Comparison of ENCODE assay signal across 7 cellular contexts in the genomic region with DNA sequence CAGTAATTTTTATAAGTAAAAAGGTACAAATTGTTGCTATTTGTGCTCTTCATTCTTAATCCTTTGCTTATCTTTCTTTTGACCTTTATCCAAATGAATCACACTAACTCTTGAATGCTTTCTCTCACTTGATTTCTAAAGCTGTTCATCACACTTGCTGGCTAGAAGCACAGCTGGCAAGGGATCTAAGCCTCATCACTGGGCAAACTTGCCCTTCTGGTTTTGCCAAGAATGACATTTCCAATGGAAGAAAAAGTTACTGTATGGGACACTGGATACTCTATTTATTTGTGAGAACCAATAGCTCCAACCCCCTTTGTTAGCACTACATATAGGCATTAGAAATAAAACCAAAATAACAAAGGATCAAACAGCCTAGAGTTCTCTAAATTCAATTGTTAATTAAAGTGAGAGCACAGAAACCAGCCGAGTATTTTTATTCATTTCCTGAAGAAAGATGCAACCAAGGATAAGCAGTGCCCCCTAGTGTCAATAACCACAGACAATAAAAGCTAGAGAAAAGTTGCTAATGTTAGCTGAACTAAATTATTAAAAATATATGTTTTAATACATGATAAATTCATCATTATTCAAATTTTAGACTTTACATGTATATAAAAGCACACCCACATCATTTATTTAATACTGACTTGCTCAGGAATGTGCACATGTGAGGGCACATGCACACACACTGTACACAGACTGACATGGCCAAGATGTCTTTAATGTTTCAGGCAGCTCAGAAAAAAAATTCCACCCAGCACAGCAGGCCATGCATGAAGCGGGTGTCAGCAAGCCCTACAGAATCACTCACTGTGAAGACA. TPM values are rescaled to one million over a fixed set of nuclear protein-coding genes. Genes with fewer than 3 reads are reported as not detected.
DNase-seq lines count a peak whose midpoint lies in the region; ATAC-seq, FAIRE-seq and TF ChIP-seq lines count a peak whose summit lies in the region.

No MANE protein-coding gene starts in this region.

- DNase-seq in DMS53 treated with DMSO at 0.1 percent for 48 hours (lab: John Stamatoyannopoulos, UW; ENCODE audit: unreplicated experiment) (peak; percentile 84), RCC 7860 (ENCODE audit: low spot score) (peak; percentile 8), erythroblast (lab: John Stamatoyannopoulos, UW) (peak; percentile 55 to 78), neural crest cell (ENCODE audit: low read depth, low spot score) (peak; percentile 39)
- peak; percentile 28 for DNase-seq in Jurkat, Clone E6-1 (ENCODE audit: low read depth, low spot score)
- no peak for DNase-seq in activated effector memory CD4-positive, alpha-beta T cell treated with anti-CD3 and anti-CD28 coated beads, Interleukin-2, amount 50 U/mL, for 16 hours

- H3K9me3 Mint-ChIP-seq in neural crest cell: no peaks in the 10 kb centered on the region

- TF ChIP-seq CTCF in neural crest cell (conservative IDR thresholded peaks at IDR 0.05): peak; percentile 89

- no peaks in the 10 kb centered on the region for H3K36me3 Mint-ChIP-seq in neural crest cell (ENCODE audit: low read depth)

- FAIRE-seq in RCC 7860 (lab: Jason Lieb, UNC): no peak

- H3K4me1 Mint-ChIP-seq in neural crest cell: peaks cover 82% of the 10 kb centered on the region

- peak overlapping the region; percentile 56 for H3K4me3 Mint-ChIP-seq in neural crest cell

- H3K27ac Mint-ChIP-seq in neural crest cell (ENCODE audit: unreplicated experiment): no peak overlapping the region

- ATAC-seq in GM18907 (IDR thresholded peaks at IDR 0.05; ENCODE audit: unreplicated experiment): peak; percentile 75

- H3K4me3 ChIP-seq in Jurkat, Clone E6-1 (ENCODE audit: low read length): no peak overlapping the region

- no peak for TF ChIP-seq POLR2A in erythroblast (IDR thresholded peaks at IDR 0.05; ENCODE audit: low read length)

- no peaks in the 10 kb centered on the region for H3K27me3 Mint-ChIP-seq in neural crest cell (ENCODE audit: low read depth)

RNA-seq across cellular contexts. Expression of a gene that starts 59.8 kb away (rescaled TPM):
- not detected for polyA plus RNA-seq in Jurkat, Clone E6-1 (2012; ENCODE audit: insufficient read depth, insufficient read length)
- total RNA-seq in neural crest cell: 0.55 and 0.68 TPM in 2 replicates
